ENCODE assay signal across 17 cellular contexts in genomic region chr9:87834357-87834756, GRCh38. TPM values are rescaled to one million over a fixed set of nuclear protein-coding genes. Genes with fewer than 3 reads are reported as not detected.
DNase-seq lines count a peak whose midpoint lies in the region; ATAC-seq and TF ChIP-seq lines count a peak whose summit lies in the region.
"Had no signal": no experiment of that assay in that cellular context is flagged by ENCODE, and none has a peak within 500 bp of the region (broad histone marks: within the 10 kb centered on the region; RNA-seq: fewer than 3 reads in every experiment).

No MANE protein-coding gene starts in this region.

- H3K9me3 ChIP-seq in endodermal cell (ENCODE audit: control insufficient read depth, low read length), result no peaks in the 10 kb centered on the region

- CTCF ChIA-PET in activated CD8-positive, alpha-beta T cell treated with anti-CD3 and anti-CD28 coated beads for 36 hours (lab: Charles Lee), result no interaction called here
- CTCF ChIA-PET in activated CD8-positive, alpha-beta T cell treated with anti-CD3 and anti-CD28 coated beads, Interleukin-2, amount 10 ng/mL, durations not matched to agents 7 days and 5 days (lab: Charles Lee), result no interaction called here

- H3K36me3 ChIP-seq in endodermal cell (ENCODE audit: control insufficient read depth, insufficient read depth, low read length), result no peaks in the 10 kb centered on the region

- no peaks in the 10 kb centered on the region for H3K4me1 Mint-ChIP-seq in activated CD8-positive, alpha-beta T cell treated with anti-CD3 and anti-CD28 coated beads for 36 hours (ENCODE audit: low read depth)
- no peaks in the 10 kb centered on the region for H3K4me1 Mint-ChIP-seq in activated CD8-positive, alpha-beta T cell treated with anti-CD3 and anti-CD28 coated beads, Interleukin-2, amount 10 ng/mL, durations not matched to agents 7 days and 5 days (ENCODE audit: low read depth)
- peaks cover 40% of the 10 kb centered on the region for H3K4me1 Mint-ChIP-seq in endodermal cell
- H3K4me1 Mint-ChIP-seq: activated naive CD4-positive, alpha-beta T cell treated with anti-CD3 and anti-CD28 coated beads, Interleukin-2, amount 10 ng/mL, durations not matched to agents 7 days and 5 days; immature natural killer cell; stimulated activated memory B cell treated with anti-CD40 and anti-IgM and Interleukin-4, amounts not matched to agents 10 μg/mL and 1 μg/mL and 100 μg/mL, for 72 hours had no signal

- no peaks in the 10 kb centered on the region for H3K36me3 Mint-ChIP-seq in activated CD8-positive, alpha-beta T cell treated with anti-CD3 and anti-CD28 coated beads for 36 hours (ENCODE audit: low read depth)
- no peaks in the 10 kb centered on the region for H3K36me3 Mint-ChIP-seq in activated CD8-positive, alpha-beta T cell treated with anti-CD3 and anti-CD28 coated beads, Interleukin-2, amount 10 ng/mL, durations not matched to agents 7 days and 5 days (ENCODE audit: low read depth)
- H3K36me3 Mint-ChIP-seq in endodermal cell (ENCODE audit: low read depth), result no peaks in the 10 kb centered on the region
- H3K36me3 Mint-ChIP-seq: activated naive CD4-positive, alpha-beta T cell treated with anti-CD3 and anti-CD28 coated beads, Interleukin-2, amount 10 ng/mL, durations not matched to agents 7 days and 5 days; immature natural killer cell; stimulated activated memory B cell treated with anti-CD40 and anti-IgM and Interleukin-4, amounts not matched to agents 10 μg/mL and 1 μg/mL and 100 μg/mL, for 72 hours had no signal

- H3K9me3 Mint-ChIP-seq in activated CD8-positive, alpha-beta T cell treated with anti-CD3 and anti-CD28 coated beads for 36 hours, result no peaks in the 10 kb centered on the region
- H3K9me3 Mint-ChIP-seq in activated CD8-positive, alpha-beta T cell treated with anti-CD3 and anti-CD28 coated beads, Interleukin-2, amount 10 ng/mL, durations not matched to agents 7 days and 5 days (ENCODE audit: insufficient read depth), result no peaks in the 10 kb centered on the region
- H3K9me3 Mint-ChIP-seq in endodermal cell, result no peaks in the 10 kb centered on the region
- H3K9me3 Mint-ChIP-seq: activated naive CD4-positive, alpha-beta T cell treated with anti-CD3 and anti-CD28 coated beads, Interleukin-2, amount 10 ng/mL, durations not matched to agents 7 days and 5 days; stimulated activated memory B cell treated with anti-CD40 and anti-IgM and Interleukin-4, amounts not matched to agents 10 μg/mL and 1 μg/mL and 100 μg/mL, for 72 hours had no signal

- no peak overlapping the region for H3K9ac ChIP-seq in endodermal cell (ENCODE audit: extremely low read depth, low read length, poor library complexity, severe bottlenecking)

- no peak for TF ChIP-seq CTCF in activated CD8-positive, alpha-beta T cell treated with anti-CD3 and anti-CD28 coated beads for 36 hours (IDR thresholded peaks at IDR 0.05)
- TF ChIP-seq CTCF in endodermal cell (conservative IDR thresholded peaks at IDR 0.05), result peak; percentile 77

- H3K27ac Mint-ChIP-seq in activated CD8-positive, alpha-beta T cell treated with anti-CD3 and anti-CD28 coated beads for 36 hours, result no peak overlapping the region
- H3K27ac Mint-ChIP-seq in activated CD8-positive, alpha-beta T cell treated with anti-CD3 and anti-CD28 coated beads, Interleukin-2, amount 10 ng/mL, durations not matched to agents 7 days and 5 days, result no peak overlapping the region
- no peak overlapping the region for H3K27ac Mint-ChIP-seq in endodermal cell
- H3K27ac Mint-ChIP-seq: activated naive CD4-positive, alpha-beta T cell treated with anti-CD3 and anti-CD28 coated beads, Interleukin-2, amount 10 ng/mL, durations not matched to agents 7 days and 5 days; immature natural killer cell; stimulated activated memory B cell treated with anti-CD40 and anti-IgM and Interleukin-4, amounts not matched to agents 10 μg/mL and 1 μg/mL and 100 μg/mL, for 72 hours had no signal

- H3K27ac ChIP-seq in endodermal cell (ENCODE audit: low read depth, low read length), result no peak overlapping the region

- H3K4me1 ChIP-seq in endodermal cell (ENCODE audit: control insufficient read depth, insufficient read depth, low read length), result peaks cover 13% of the 10 kb centered on the region

- peaks cover 13% of the 10 kb centered on the region for H3K27me3 Mint-ChIP-seq in activated CD8-positive, alpha-beta T cell treated with anti-CD3 and anti-CD28 coated beads for 36 hours
- peaks cover 8% of the 10 kb centered on the region for H3K27me3 Mint-ChIP-seq in activated CD8-positive, alpha-beta T cell treated with anti-CD3 and anti-CD28 coated beads, Interleukin-2, amount 10 ng/mL, durations not matched to agents 7 days and 5 days (ENCODE audit: low read depth)
- peaks cover 3% of the 10 kb centered on the region for H3K27me3 Mint-ChIP-seq in endodermal cell (ENCODE audit: insufficient read depth)
- H3K27me3 Mint-ChIP-seq: stimulated activated memory B cell treated with anti-CD40 and anti-IgM and Interleukin-4, amounts not matched to agents 10 μg/mL and 1 μg/mL and 100 μg/mL, for 72 hours had no signal

- ATAC-seq in activated CD8-positive, alpha-beta T cell treated with anti-CD3 and anti-CD28 coated beads for 36 hours, result no peak
- ATAC-seq in activated CD8-positive, alpha-beta T cell treated with anti-CD3 and anti-CD28 coated beads, Interleukin-2, amount 10 ng/mL, durations not matched to agents 7 days and 5 days, result no peak
- ATAC-seq: stimulated activated memory B cell treated with anti-CD40 and anti-IgM and Interleukin-4, amounts not matched to agents 10 μg/mL and 1 μg/mL and 100 μg/mL, for 72 hours had no signal

- H3K4me3 ChIP-seq in endodermal cell (ENCODE audit: low read length), result no peak overlapping the region

- DNase-seq in activated CD8-positive, alpha-beta T cell treated with anti-CD3 and anti-CD28 coated beads for 36 hours, result peak; percentile 8
- DNase-seq in activated CD8-positive, alpha-beta T cell treated with anti-CD3 and anti-CD28 coated beads, Interleukin-2, amount 10 ng/mL, durations not matched to agents 7 days and 5 days, result no peak
- DNase-seq in OCI-M1 (lab: John Stamatoyannopoulos, UW), result peak; percentile 4
- peak; percentile 94 for DNase-seq in endodermal cell
- DNase-seq in retina, result peak; percentile 40
- DNase-seq in NCI-H1694 (lab: John Stamatoyannopoulos, UW), result no peak
- no peak for DNase-seq in NCI-H1105 treated with DMSO at 0.1 percent for 48 hours (lab: John Stamatoyannopoulos, UW)
- DNase-seq in HCEC 1CT, result no peak
- DNase-seq: activated naive CD4-positive, alpha-beta T cell treated with anti-CD3 and anti-CD28 coated beads, Interleukin-2, amount 10 ng/mL, durations not matched to agents 7 days and 5 days; immature natural killer cell; NCI-H1417; stimulated activated CD4-positive, alpha-beta T cell treated with anti-CD3 and anti-CD28 coated beads, Interleukin-2, amount 100 ng/mL, for 48 hours had no signal

- POLR2A ChIA-PET in activated CD8-positive, alpha-beta T cell treated with anti-CD3 and anti-CD28 coated beads for 36 hours (lab: Charles Lee), result no interaction called here
- POLR2A ChIA-PET in activated CD8-positive, alpha-beta T cell treated with anti-CD3 and anti-CD28 coated beads, Interleukin-2, amount 10 ng/mL, durations not matched to agents 7 days and 5 days (lab: Charles Lee), result no interaction called here

- 65 to 75% methylated on average over 13 to 14 of the region's 14 CpGs for WGBS in endodermal cell (ENCODE audit: insufficient coverage in 1 of 2, insufficient read length in 1 of 2), 2 experiments

- no peak overlapping the region for H3K4me3 Mint-ChIP-seq in activated CD8-positive, alpha-beta T cell treated with anti-CD3 and anti-CD28 coated beads for 36 hours
- no peak overlapping the region for H3K4me3 Mint-ChIP-seq in activated CD8-positive, alpha-beta T cell treated with anti-CD3 and anti-CD28 coated beads, Interleukin-2, amount 10 ng/mL, durations not matched to agents 7 days and 5 days
- H3K4me3 Mint-ChIP-seq in endodermal cell, result no peak overlapping the region
- H3K4me3 Mint-ChIP-seq: activated naive CD4-positive, alpha-beta T cell treated with anti-CD3 and anti-CD28 coated beads, Interleukin-2, amount 10 ng/mL, durations not matched to agents 7 days and 5 days; immature natural killer cell; stimulated activated memory B cell treated with anti-CD40 and anti-IgM and Interleukin-4, amounts not matched to agents 10 μg/mL and 1 μg/mL and 100 μg/mL, for 72 hours had no signal

- intact Hi-C loops in activated CD8-positive, alpha-beta T cell treated with anti-CD3 and anti-CD28 coated beads for 36 hours (cut with micrococcal nuclease), result no loop called here

- H3K27me3 ChIP-seq in endodermal cell (ENCODE audit: control insufficient read depth, insufficient read depth, low read length, poor library complexity, severe bottlenecking), result no peaks in the 10 kb centered on the region

RNA-seq across cellular contexts. Expression of gene SPATA31E1, which starts 48.3 kb away (rescaled TPM):
- total RNA-seq in activated CD8-positive, alpha-beta T cell treated with anti-CD3 and anti-CD28 coated beads for 36 hours, result not detected
- total RNA-seq in activated CD8-positive, alpha-beta T cell treated with anti-CD3 and anti-CD28 coated beads, Interleukin-2, amount 10 ng/mL, durations not matched to agents 7 days and 5 days, result not detected
- total RNA-seq in endodermal cell, result not detected
- polyA plus RNA-seq in endodermal cell (2013, experiment 1 of 2), result not detected
- not detected for polyA plus RNA-seq in endodermal cell (2013, experiment 2 of 2)
- total RNA-seq: activated CD8-positive, alpha-beta memory T cell treated with anti-CD3 and anti-CD28 coated beads for 36 hours; cerebellum; H4; T-helper 1 cell treated with Interleukin-12 subunit alpha and Interleukin-12 subunit beta and Interleukin-4 antibody, amounts not matched to agents 30 ng/mL and 1 ng/mL, for 36 hours had no signal
- polyA plus RNA-seq: immature natural killer cell had no signal

Comparison
In these comparisons a context has a peak if more than half of its experiments do, and no peak if none do; other contexts are left out.
1. DNase-seq: peak in activated CD8-positive, alpha-beta T cell treated with anti-CD3 and anti-CD28 coated beads for 36 hours (single experiment), OCI-M1 (single experiment), endodermal cell (single experiment) and retina (single experiment); none in activated CD8-positive, alpha-beta T cell treated with anti-CD3 and anti-CD28 coated beads, Interleukin-2, amount 10 ng/mL, durations not matched to agents 7 days and 5 days (single experiment), NCI-H1694 (single experiment), NCI-H1105 treated with DMSO at 0.1 percent for 48 hours (single experiment) and HCEC 1CT (single experiment).